Comparison of ENCODE assay signal across 24 cellular contexts in the genomic region with DNA sequence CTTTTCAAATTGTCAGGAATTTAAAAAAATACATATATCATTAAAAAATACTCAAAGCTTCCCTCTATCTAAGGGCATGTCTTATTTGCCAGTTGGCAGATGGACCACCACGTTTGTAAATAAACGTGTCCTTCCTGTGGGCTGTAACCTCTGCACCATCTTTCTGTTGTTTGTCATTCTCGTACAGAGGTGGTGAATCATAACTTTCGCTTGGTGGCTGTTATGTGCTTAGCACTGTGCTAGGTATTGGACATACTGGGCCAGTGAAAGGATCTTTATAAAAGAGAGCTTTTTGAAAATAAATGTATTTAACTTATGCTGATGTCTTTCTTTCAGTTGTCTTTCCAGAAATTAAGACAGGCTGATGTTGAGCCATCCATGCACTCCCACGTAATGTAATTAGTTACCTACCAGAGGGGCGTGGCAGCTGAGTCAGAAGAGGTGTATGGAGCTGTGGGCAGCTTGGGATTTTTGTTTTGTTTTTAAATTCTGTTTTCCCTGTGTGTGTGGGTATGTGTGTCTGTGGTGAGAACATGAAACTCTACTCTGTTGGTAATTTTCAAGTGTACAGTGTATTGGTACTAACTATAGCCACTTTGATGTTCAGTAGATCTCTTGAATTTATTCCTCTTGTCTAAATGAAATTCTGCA.
DNase-seq lines count a peak whose midpoint lies in the region; ATAC-seq lines count a peak whose summit lies in the region.
"Had no signal": no experiment of that assay in that cellular context is flagged by ENCODE, and none has a peak within 500 bp of the region (broad histone marks: within the 10 kb centered on the region; RNA-seq: fewer than 3 reads in every experiment).

No MANE protein-coding gene starts in this region.

- DNase-seq in activated T-cell treated with anti-CD3 and anti-CD28 coated beads, Interleukin-2, amount 50 U/mL, for 72 hours = peak; percentile 10
- no peak for DNase-seq in activated T-cell treated with anti-CD3 and anti-CD28 coated beads for 4 hours
- DNase-seq in T-helper 2 cell treated with Interferon-gamma antibody and Interleukin-4, amounts not matched to agents 5 μg/mL and 100 μg/mL, for 36 hours (ENCODE audit: low spot score) = peak; percentile 14
- no peak for DNase-seq in stimulated activated effector memory CD8-positive, alpha-beta T cell treated with anti-CD3 and anti-CD28 coated beads, Interleukin-12 subunit alpha, Interleukin-12 subunit beta, amount 100 ng/mL, for 72 hours (ENCODE audit: low spot score in 2 of 2)
- no peak for DNase-seq in activated CD4-positive, CD25-positive, alpha-beta regulatory T cell (lab: John Stamatoyannopoulos, UW)
- DNase-seq in KBM-7 = no peak
- DNase-seq in DMS153 (lab: John Stamatoyannopoulos, UW) = no peak
- DNase-seq: activated effector memory CD4-positive, alpha-beta T cell treated with anti-CD3 and anti-CD28 coated beads, Interleukin-2, amount 50 U/mL, for 16 hours; effector CD4-positive, alpha-beta T cell; foreskin melanocyte; IMR-90; naive B cell; NCI-H1417; NCI-H2081; NCI-H345; NCI-H748 treated with DMSO at 0.1 percent for 48 hours; psoas muscle; SK-N-SH; stimulated activated CD4-positive, alpha-beta T cell treated with anti-CD3 and anti-CD28 coated beads, Interleukin-2, amount 100 ng/mL, for 24 hours; testis had no signal

- peaks cover 12% of the 10 kb centered on the region for H3K27me3 Mint-ChIP-seq in activated T-cell treated with anti-CD3 and anti-CD28 coated beads, Interleukin-2, amount 50 U/mL, for 72 hours (ENCODE audit: low read depth)
- H3K27me3 Mint-ChIP-seq in T-helper 2 cell treated with Interferon-gamma antibody and Interleukin-4, amounts not matched to agents 5 μg/mL and 100 μg/mL, for 36 hours (ENCODE audit: low read depth) = no peaks in the 10 kb centered on the region
- H3K27me3 Mint-ChIP-seq: stimulated activated memory B cell treated with anti-CD40 and anti-IgM and Interleukin-4, amounts not matched to agents 10 μg/mL and 1 μg/mL and 100 μg/mL, for 72 hours had no signal

- no peaks in the 10 kb centered on the region for H3K9me3 Mint-ChIP-seq in activated T-cell treated with anti-CD3 and anti-CD28 coated beads, Interleukin-2, amount 50 U/mL, for 72 hours
- no peaks in the 10 kb centered on the region for H3K9me3 Mint-ChIP-seq in T-helper 2 cell treated with Interferon-gamma antibody and Interleukin-4, amounts not matched to agents 5 μg/mL and 100 μg/mL, for 36 hours
- H3K9me3 Mint-ChIP-seq in stimulated activated effector memory CD8-positive, alpha-beta T cell treated with anti-CD3 and anti-CD28 coated beads, Interleukin-12 subunit alpha, Interleukin-12 subunit beta, amount 100 ng/mL, for 72 hours = no peaks in the 10 kb centered on the region
- H3K9me3 Mint-ChIP-seq: stimulated activated memory B cell treated with anti-CD40 and anti-IgM and Interleukin-4, amounts not matched to agents 10 μg/mL and 1 μg/mL and 100 μg/mL, for 72 hours had no signal

- H3K4me3 Mint-ChIP-seq in activated T-cell treated with anti-CD3 and anti-CD28 coated beads, Interleukin-2, amount 50 U/mL, for 72 hours = peak overlapping the region in 1 of 2 donors; percentile 57
- H3K4me3 Mint-ChIP-seq in T-helper 2 cell treated with Interferon-gamma antibody and Interleukin-4, amounts not matched to agents 5 μg/mL and 100 μg/mL, for 36 hours = no peak overlapping the region
- H3K4me3 Mint-ChIP-seq in stimulated activated effector memory CD8-positive, alpha-beta T cell treated with anti-CD3 and anti-CD28 coated beads, Interleukin-12 subunit alpha, Interleukin-12 subunit beta, amount 100 ng/mL, for 72 hours = no peak overlapping the region
- H3K4me3 Mint-ChIP-seq: brain; naive B cell; stimulated activated memory B cell treated with anti-CD40 and anti-IgM and Interleukin-4, amounts not matched to agents 10 μg/mL and 1 μg/mL and 100 μg/mL, for 72 hours had no signal

- no peaks in the 10 kb centered on the region for H3K36me3 Mint-ChIP-seq in activated T-cell treated with anti-CD3 and anti-CD28 coated beads, Interleukin-2, amount 50 U/mL, for 72 hours (ENCODE audit: insufficient read depth in 2 of 2)
- no peaks in the 10 kb centered on the region for H3K36me3 Mint-ChIP-seq in T-helper 2 cell treated with Interferon-gamma antibody and Interleukin-4, amounts not matched to agents 5 μg/mL and 100 μg/mL, for 36 hours (ENCODE audit: low read depth)
- H3K36me3 Mint-ChIP-seq in stimulated activated effector memory CD8-positive, alpha-beta T cell treated with anti-CD3 and anti-CD28 coated beads, Interleukin-12 subunit alpha, Interleukin-12 subunit beta, amount 100 ng/mL, for 72 hours = no peaks in the 10 kb centered on the region
- H3K36me3 Mint-ChIP-seq: naive B cell; stimulated activated memory B cell treated with anti-CD40 and anti-IgM and Interleukin-4, amounts not matched to agents 10 μg/mL and 1 μg/mL and 100 μg/mL, for 72 hours had no signal

- peaks cover 10% of the 10 kb centered on the region for H3K4me1 Mint-ChIP-seq in activated T-cell treated with anti-CD3 and anti-CD28 coated beads, Interleukin-2, amount 50 U/mL, for 72 hours (ENCODE audit: low read depth)
- peaks cover 3% of the 10 kb centered on the region for H3K4me1 Mint-ChIP-seq in T-helper 2 cell treated with Interferon-gamma antibody and Interleukin-4, amounts not matched to agents 5 μg/mL and 100 μg/mL, for 36 hours (ENCODE audit: low read depth)
- H3K4me1 Mint-ChIP-seq in stimulated activated effector memory CD8-positive, alpha-beta T cell treated with anti-CD3 and anti-CD28 coated beads, Interleukin-12 subunit alpha, Interleukin-12 subunit beta, amount 100 ng/mL, for 72 hours = peaks cover 8% of the 10 kb centered on the region
- H3K4me1 Mint-ChIP-seq: naive B cell; stimulated activated memory B cell treated with anti-CD40 and anti-IgM and Interleukin-4, amounts not matched to agents 10 μg/mL and 1 μg/mL and 100 μg/mL, for 72 hours had no signal

- peak; percentile 87 to 97 for ATAC-seq in activated T-cell treated with anti-CD3 and anti-CD28 coated beads, Interleukin-2, amount 50 U/mL, for 72 hours (replicated peaks in 1 of 2)
- ATAC-seq in GM21619 (IDR thresholded peaks at IDR 0.05; ENCODE audit: unreplicated experiment) = peak; percentile 60
- ATAC-seq in stimulated activated effector memory CD8-positive, alpha-beta T cell treated with anti-CD3 and anti-CD28 coated beads, Interleukin-12 subunit alpha, Interleukin-12 subunit beta, amount 100 ng/mL, for 72 hours = peak; percentile 95
- ATAC-seq: left lobe of liver; psoas muscle; stimulated activated memory B cell treated with anti-CD40 and anti-IgM and Interleukin-4, amounts not matched to agents 10 μg/mL and 1 μg/mL and 100 μg/mL, for 72 hours had no signal

- H3K27ac Mint-ChIP-seq in activated T-cell treated with anti-CD3 and anti-CD28 coated beads, Interleukin-2, amount 50 U/mL, for 72 hours = no peak overlapping the region
- no peak overlapping the region for H3K27ac Mint-ChIP-seq in T-helper 2 cell treated with Interferon-gamma antibody and Interleukin-4, amounts not matched to agents 5 μg/mL and 100 μg/mL, for 36 hours
- no peak overlapping the region for H3K27ac Mint-ChIP-seq in stimulated activated effector memory CD8-positive, alpha-beta T cell treated with anti-CD3 and anti-CD28 coated beads, Interleukin-12 subunit alpha, Interleukin-12 subunit beta, amount 100 ng/mL, for 72 hours
- H3K27ac Mint-ChIP-seq: brain; naive B cell; stimulated activated memory B cell treated with anti-CD40 and anti-IgM and Interleukin-4, amounts not matched to agents 10 μg/mL and 1 μg/mL and 100 μg/mL, for 72 hours had no signal

- in situ Hi-C loops in KBM-7 (cut with MboI; ENCODE audit: low pct_unique_long_range_greater_than_20kb, low sequenced_read_pairs) = no loop called here

Comparison
In these comparisons a context has a peak if more than half of its experiments do, and no peak if none do; other contexts are left out.
1. DNase-seq: peak in activated T-cell treated with anti-CD3 and anti-CD28 coated beads, Interleukin-2, amount 50 U/mL, for 72 hours (2 of 2) and T-helper 2 cell treated with Interferon-gamma antibody and Interleukin-4, amounts not matched to agents 5 μg/mL and 100 μg/mL, for 36 hours (single experiment); none in activated T-cell treated with anti-CD3 and anti-CD28 coated beads for 4 hours (single experiment), stimulated activated effector memory CD8-positive, alpha-beta T cell treated with anti-CD3 and anti-CD28 coated beads, Interleukin-12 subunit alpha, Interleukin-12 subunit beta, amount 100 ng/mL, for 72 hours (0 of 2), activated CD4-positive, CD25-positive, alpha-beta regulatory T cell (0 of 4), KBM-7 (single experiment) and DMS153 (single experiment).
2. Peak in every context shown above with its lines, with median percentiles within 50 percentile points of each other: ATAC-seq.